Comparison of ENCODE assay signal across 1 cellular context in genomic region chr16:86710602-86710950, GRCh38.
TF ChIP-seq lines count a peak whose summit lies in the region.

No MANE protein-coding gene starts in this region.

TF ChIP-seq in IMR-90, 13 proteins besides CTCF, POLR2A, EP300 and RAD21:
- no peak for TF ChIP-seq SMC3 (IDR thresholded peaks at IDR 0.05; ENCODE audit: low read depth, low read length)
- TF ChIP-seq ELK1 (IDR thresholded peaks at IDR 0.05; ENCODE audit: borderline replicate concordance, low read depth, low read length), result no peak
- TF ChIP-seq CHD1 (IDR thresholded peaks at IDR 0.05; ENCODE audit: low read depth, low read length), result no peak
- no peak for TF ChIP-seq CEBPB (IDR thresholded peaks at IDR 0.05; ENCODE audit: low read depth, low read length)
- TF ChIP-seq FOS (IDR thresholded peaks at IDR 0.05; ENCODE audit: low read depth, low read length), result no peak
- no peak for TF ChIP-seq MXI1 (IDR thresholded peaks at IDR 0.05; ENCODE audit: borderline replicate concordance, low read depth, low read length)
- no peak for TF ChIP-seq NFE2L2 (IDR thresholded peaks at IDR 0.05; ENCODE audit: low read depth, low read length)
- TF ChIP-seq MAFK (IDR thresholded peaks at IDR 0.05; ENCODE audit: low read depth, low read length), result no peak
- TF ChIP-seq USF2 (IDR thresholded peaks at IDR 0.05; ENCODE audit: low read depth, low read length), result no peak
- TF ChIP-seq BHLHE40 (IDR thresholded peaks at IDR 0.05; ENCODE audit: low read depth, low read length), result no peak
- no peak for TF ChIP-seq RFX5 (IDR thresholded peaks at IDR 0.05; ENCODE audit: low read depth, low read length)
- no peak for TF ChIP-seq MAZ (IDR thresholded peaks at IDR 0.05; ENCODE audit: borderline replicate concordance, low read depth, low read length)
TF ChIP-seq in IMR-90: peak in this region for 0.
